In genomic region chr10:73358331-73359279, GRCh38 we compare ENCODE assay signal across 9 cellular contexts. TPM values are rescaled to one million over a fixed set of nuclear protein-coding genes. Genes with fewer than 3 reads are reported as not detected.
DNase-seq lines count a peak whose midpoint lies in the region; ATAC-seq, FAIRE-seq and TF ChIP-seq lines count a peak whose summit lies in the region.
"Had no signal": no experiment of that assay in that cellular context is flagged by ENCODE, and none has a peak within 500 bp of the region (broad histone marks: within the 10 kb centered on the region; RNA-seq: fewer than 3 reads in every experiment).

Gene CFAP70, minus strand, starts transcription at chr10:73358864. Its CDS starts 4,068 bp downstream, at chr10:73354796.

- H3K27ac ChIP-seq in kidney (ENCODE audit: low read depth in 2 of 2, low read length in 2 of 2) = no peak within 1 kb of the TSS

- intact Hi-C loops in kidney (cut with DNase I) = no loop called here

- no peaks in the 10 kb centered on the region for H3K9me3 ChIP-seq in kidney (ENCODE audit: control insufficient read depth in 1 of 2, low read length in 2 of 2)

- peak; percentile 88 for FAIRE-seq in kidney (lab: Jason Lieb, UNC)

- peak; percentile 93 for ATAC-seq in GM19035 (IDR thresholded peaks at IDR 0.05; ENCODE audit: unreplicated experiment)
- ATAC-seq in HG03354 (IDR thresholded peaks at IDR 0.05; ENCODE audit: poor library complexity, severe bottlenecking, unreplicated experiment) = peak; percentile 92
- ATAC-seq: HCT116 had no signal

- peak within 1 kb of the TSS; percentile 85 to 86 for H3K4me3 ChIP-seq in kidney (ENCODE audit: low read length in 2 of 2)

- peaks cover 3 to 5% of the 10 kb centered on the region in 2 donors for H3K4me1 ChIP-seq in kidney (ENCODE audit: control insufficient read depth in 1 of 2, insufficient read depth in 1 of 2, low read depth in 1 of 2, low read length in 2 of 2)

- H3K36me3 ChIP-seq in kidney (ENCODE audit: control insufficient read depth in 1 of 2, insufficient read depth in 2 of 2, low read length in 2 of 2) = no peaks in the 10 kb centered on the region

- no peak for TF ChIP-seq CTCF in kidney (IDR thresholded peaks at IDR 0.05; ENCODE audit: borderline replicate concordance, extremely low read depth, insufficient read depth)

- H3K9ac ChIP-seq in kidney (ENCODE audit: low read length in 2 of 2) = peak within 1 kb of the TSS; percentile 4 to 65

- DNase-seq in AG08396 (ENCODE audit: low spot score) = peak; percentile 97
- peak; percentile 96 for DNase-seq in NCI-H460 (ENCODE audit: extremely low read depth, low read depth)
- peak; percentile 87 for DNase-seq in activated CD4-positive, alpha-beta T cell treated with anti-CD3 and anti-CD28 coated beads for 1 hour
- peak; percentile 93 for DNase-seq in cerebellum (ENCODE audit: low spot score)
- peak; percentile 96 for DNase-seq in kidney
- DNase-seq in stimulated activated CD4-positive, alpha-beta T cell treated with anti-CD3 and anti-CD28 coated beads, Interleukin-12 subunit alpha, Interleukin-12 subunit beta, amount 100 ng/mL, for 48 hours (ENCODE audit: low read depth in 2 of 3, low spot score in 1 of 3) = peak; percentile 86 to 90 (median 87)

RNA-seq across cellular contexts. Expression of gene CFAP70, which starts in this region (rescaled TPM):
- 0.15 and 0.32 TPM in 2 replicates for total RNA-seq in NCI-H460 (2014; rRNA removed; shearing (Covaris generic))
- 0.29 and 1.3 TPM in 2 replicates for polyA plus RNA-seq in NCI-H460 (2014; cell fraction: nucleus; rRNA removed)
- total RNA-seq in cerebellum = 3.6 TPM
- 6.0 TPM for total RNA-seq in kidney
- polyA plus RNA-seq in kidney (ENCODE audit: insufficient read depth, low read depth, low replicate concordance) = 8.7 TPM
